ENCODE assay signal across 12 cellular contexts in genomic region chr1:212727386-212728181, GRCh38. TPM values are rescaled to one million over a fixed set of nuclear protein-coding genes. Genes with fewer than 3 reads are reported as not detected.
DNase-seq lines count a peak whose midpoint lies in the region; ATAC-seq and TF ChIP-seq lines count a peak whose summit lies in the region.
"Had no signal": no experiment of that assay in that cellular context is flagged by ENCODE, and none has a peak within 500 bp of the region (broad histone marks: within the 10 kb centered on the region; RNA-seq: fewer than 3 reads in every experiment).

No MANE protein-coding gene starts in this region.

- H3K36me3 ChIP-seq in thyroid gland = no peaks in the 10 kb centered on the region

- peaks cover 22% of the 10 kb centered on the region for H3K36me3 Mint-ChIP-seq in activated CD4-positive, alpha-beta T cell treated with anti-CD3 and anti-CD28 coated beads for 36 hours (ENCODE audit: low read depth)
- H3K36me3 Mint-ChIP-seq in effector memory CD8-positive, alpha-beta T cell (ENCODE audit: insufficient read depth) = peaks cover 3% of the 10 kb centered on the region
- peaks cover 26% of the 10 kb centered on the region for H3K36me3 Mint-ChIP-seq in activated naive CD4-positive, alpha-beta T cell treated with anti-CD3 and anti-CD28 coated beads, Interleukin-2, amount 10 ng/mL, durations not matched to agents 7 days and 5 days

- POLR2A ChIA-PET in activated CD4-positive, alpha-beta T cell treated with anti-CD3 and anti-CD28 coated beads for 36 hours (lab: Charles Lee) = interaction anchor here (0.8 to 2.4 kb wide), 3 partner anchors 17 to 27 kb away, joined by 3 to 8 read pairs (median 5); no protein-coding TSS in a partner anchor

- ATAC-seq in activated CD4-positive, alpha-beta T cell treated with anti-CD3 and anti-CD28 coated beads for 36 hours = peak; percentile 49
- peak; percentile 94 for ATAC-seq in effector memory CD8-positive, alpha-beta T cell (replicated peaks)
- ATAC-seq: sciatic nerve had no signal

- WGBS in thyroid gland, 2 donors = 84 to 89% methylated on average over 13 of the region's 13 CpGs

- no peak overlapping the region for H3K4me3 Mint-ChIP-seq in activated CD4-positive, alpha-beta T cell treated with anti-CD3 and anti-CD28 coated beads for 36 hours
- H3K4me3 Mint-ChIP-seq in effector memory CD8-positive, alpha-beta T cell = no peak overlapping the region
- no peak overlapping the region for H3K4me3 Mint-ChIP-seq in activated naive CD4-positive, alpha-beta T cell treated with anti-CD3 and anti-CD28 coated beads, Interleukin-2, amount 10 ng/mL, durations not matched to agents 7 days and 5 days
- H3K4me3 Mint-ChIP-seq: IgD-negative memory B cell had no signal

- no peak overlapping the region for H3K4me3 ChIP-seq in skeletal muscle cell (ENCODE audit: low read depth, low read length)
- no peak overlapping the region for H3K4me3 ChIP-seq in thyroid gland (replicated peaks in 1 of 3)

- H3K27ac Mint-ChIP-seq in activated CD4-positive, alpha-beta T cell treated with anti-CD3 and anti-CD28 coated beads for 36 hours = peak overlapping the region; percentile 83
- peak overlapping the region; percentile 84 to 90 for H3K27ac Mint-ChIP-seq in effector memory CD8-positive, alpha-beta T cell
- no peak overlapping the region for H3K27ac Mint-ChIP-seq in activated naive CD4-positive, alpha-beta T cell treated with anti-CD3 and anti-CD28 coated beads, Interleukin-2, amount 10 ng/mL, durations not matched to agents 7 days and 5 days

- no peaks in the 10 kb centered on the region for H3K27me3 ChIP-seq in thyroid gland

- H3K4me1 Mint-ChIP-seq in activated CD4-positive, alpha-beta T cell treated with anti-CD3 and anti-CD28 coated beads for 36 hours = peaks cover 58% of the 10 kb centered on the region
- H3K4me1 Mint-ChIP-seq in effector memory CD8-positive, alpha-beta T cell (ENCODE audit: low read depth in 2 of 2) = peaks cover 13 to 19% of the 10 kb centered on the region in 2 donors
- H3K4me1 Mint-ChIP-seq in activated naive CD4-positive, alpha-beta T cell treated with anti-CD3 and anti-CD28 coated beads, Interleukin-2, amount 10 ng/mL, durations not matched to agents 7 days and 5 days = peaks cover 16% of the 10 kb centered on the region
- H3K4me1 Mint-ChIP-seq: IgD-negative memory B cell had no signal

- intact Hi-C loops in activated CD4-positive, alpha-beta T cell treated with anti-CD3 and anti-CD28 coated beads for 36 hours (cut with DNase I, micrococcal nuclease) = loop anchor here in 1 of 2 experiments (2.0 kb wide), 1 partner anchor 15 kb away; no protein-coding TSS in a partner anchor
- intact Hi-C loops in thyroid gland (cut with DNase I) = no loop called here

- TF ChIP-seq CTCF in thyroid gland (IDR thresholded peaks at IDR 0.05) = no peak

- no peak overlapping the region for H3K27ac ChIP-seq in thyroid gland

- peaks cover 6% of the 10 kb centered on the region for H3K9me3 Mint-ChIP-seq in activated CD4-positive, alpha-beta T cell treated with anti-CD3 and anti-CD28 coated beads for 36 hours (ENCODE audit: low read depth)
- no peaks in the 10 kb centered on the region for H3K9me3 Mint-ChIP-seq in effector memory CD8-positive, alpha-beta T cell
- H3K9me3 Mint-ChIP-seq in activated naive CD4-positive, alpha-beta T cell treated with anti-CD3 and anti-CD28 coated beads, Interleukin-2, amount 10 ng/mL, durations not matched to agents 7 days and 5 days = peaks cover 12% of the 10 kb centered on the region

- TF ChIP-seq POLR2A in thyroid gland (IDR thresholded peaks at IDR 0.05) = no peak

- CTCF ChIA-PET in activated CD4-positive, alpha-beta T cell treated with anti-CD3 and anti-CD28 coated beads for 36 hours (lab: Charles Lee) = interaction anchor here (1.0 to 1.7 kb wide), 4 partner anchors 9 to 55 kb away, joined by 4 to 5 read pairs (median 4); no protein-coding TSS in a partner anchor
- CTCF ChIA-PET in activated naive CD4-positive, alpha-beta T cell treated with anti-CD3 and anti-CD28 coated beads, Interleukin-2, amount 10 ng/mL, durations not matched to agents 7 days and 5 days (lab: Charles Lee) = no interaction called here

- H3K9me3 ChIP-seq in thyroid gland = no peaks in the 10 kb centered on the region

- no peaks in the 10 kb centered on the region for H3K4me1 ChIP-seq in thyroid gland

- peak; percentile 53 for DNase-seq in activated CD4-positive, alpha-beta T cell treated with anti-CD3 and anti-CD28 coated beads for 36 hours
- DNase-seq in activated CD4-positive, alpha-beta T cell treated with anti-CD3 and anti-CD28 coated beads, Interleukin-2, amount 50 U/mL, for 1 hour = no peak
- peak; percentile 64 for DNase-seq in MV-4-11 (lab: John Stamatoyannopoulos, UW)
- peak; percentile 9 to 27 (median 15) for DNase-seq in effector memory CD8-positive, alpha-beta T cell
- DNase-seq in skeletal muscle cell (ENCODE audit: low read depth) = peak; percentile 10
- DNase-seq in activated naive CD4-positive, alpha-beta T cell treated with anti-CD3 and anti-CD28 coated beads, Interleukin-2, amount 10 ng/mL, durations not matched to agents 7 days and 5 days = no peak
- DNase-seq in thyroid gland = no peak
- no peak for DNase-seq in DMS53 treated with DMSO at 0.1 percent for 48 hours (lab: John Stamatoyannopoulos, UW; ENCODE audit: unreplicated experiment)
- DNase-seq: activated gamma-delta T cell, midbrain had no signal

- no peaks in the 10 kb centered on the region for H3K27me3 Mint-ChIP-seq in activated CD4-positive, alpha-beta T cell treated with anti-CD3 and anti-CD28 coated beads for 36 hours
- no peaks in the 10 kb centered on the region for H3K27me3 Mint-ChIP-seq in effector memory CD8-positive, alpha-beta T cell
- no peaks in the 10 kb centered on the region for H3K27me3 Mint-ChIP-seq in activated naive CD4-positive, alpha-beta T cell treated with anti-CD3 and anti-CD28 coated beads, Interleukin-2, amount 10 ng/mL, durations not matched to agents 7 days and 5 days
- H3K27me3 Mint-ChIP-seq: IgD-negative memory B cell had no signal

RNA-seq across cellular contexts. Expression of gene BATF3, which starts 27.9 kb away (rescaled TPM):
- 100 to 1,000 TPM; 129 to 149 TPM for total RNA-seq in activated CD4-positive, alpha-beta T cell treated with anti-CD3 and anti-CD28 coated beads for 36 hours
- total RNA-seq in thyroid gland = 1 to 10 TPM; 1.2 to 1.6 (median 1.2) TPM

Comparison
In these comparisons a context has a peak if more than half of its experiments do, and no peak if none do; other contexts are left out.
1. DNase-seq: peak in activated CD4-positive, alpha-beta T cell treated with anti-CD3 and anti-CD28 coated beads for 36 hours (single experiment), MV-4-11 (single experiment), effector memory CD8-positive, alpha-beta T cell (3 of 3) and skeletal muscle cell (single experiment); none in activated CD4-positive, alpha-beta T cell treated with anti-CD3 and anti-CD28 coated beads, Interleukin-2, amount 50 U/mL, for 1 hour (single experiment), activated naive CD4-positive, alpha-beta T cell treated with anti-CD3 and anti-CD28 coated beads, Interleukin-2, amount 10 ng/mL, durations not matched to agents 7 days and 5 days (single experiment), thyroid gland (0 of 2) and DMS53 treated with DMSO at 0.1 percent for 48 hours (single experiment).
2. RNA of gene BATF3, which starts 27.9 kb away (total RNA-seq): 129 to 149 TPM in activated CD4-positive, alpha-beta T cell treated with anti-CD3 and anti-CD28 coated beads for 36 hours; 1.2 to 1.6 TPM in thyroid gland; every median in the first group is over 10 times any median in the second.